Comparison of ENCODE assay signal across 21 cellular contexts in genomic region chr12:97267803-97268202, GRCh38.
DNase-seq lines count a peak whose midpoint lies in the region; ATAC-seq, FAIRE-seq and TF ChIP-seq lines count a peak whose summit lies in the region.
"Had no signal": no experiment of that assay in that cellular context is flagged by ENCODE, and none has a peak within 500 bp of the region (broad histone marks: within the 10 kb centered on the region; RNA-seq: fewer than 3 reads in every experiment).

No MANE protein-coding gene starts in this region.

- no peak overlapping the region for H3K4me2 ChIP-seq in H1 (ENCODE audit: insufficient read depth in 1 of 2, low read depth in 2 of 2, low read length in 2 of 2)
- H3K4me2 ChIP-seq: KMS-11 had no signal

- H2BK20ac ChIP-seq in H1 (ENCODE audit: low read length), result no peak overlapping the region

- peaks cover 2% of the 10 kb centered on the region for H3K4me1 Mint-ChIP-seq in progenitor cell of endocrine pancreas (ENCODE audit: low read depth)

- H3K56ac ChIP-seq in H1 (replicated peaks; ENCODE audit: insufficient read length, low read depth, low read length), result no peak overlapping the region

- H3K4me1 ChIP-seq in H1 (replicated peaks in 1 of 4; ENCODE audit: control insufficient read depth in 3 of 4, insufficient read depth in 4 of 4, low read length in 3 of 4), result peaks cover 0 to 6% (median 2%) of the 10 kb centered on the region in 4 experiments; a peak in 2 of 7 replicates

- no peak for TF ChIP-seq POLR2A in H1 (IDR thresholded peaks at IDR 0.05; ENCODE audit: control extremely low read depth in 1 of 2, low read depth in 2 of 2, low read length in 2 of 2)

- no peaks in the 10 kb centered on the region for H3K27me3 ChIP-seq in H1 (replicated peaks in 1 of 4; ENCODE audit: control insufficient read depth in 3 of 4, extremely low read depth in 1 of 4, insufficient read depth in 3 of 4, low read length in 3 of 4)

- H3K9me3 Mint-ChIP-seq in progenitor cell of endocrine pancreas (ENCODE audit: low read depth), result peaks cover 10% of the 10 kb centered on the region

- H4K5ac ChIP-seq in H1 (ENCODE audit: insufficient read length, low read depth, low read length), result no peak overlapping the region

- no peak overlapping the region; the same call in 1 of the 2 replicates for H2BK12ac ChIP-seq in H1 (ENCODE audit: low read depth, low read length)

- POLR2A ChIA-PET in H1 (lab: Charles Lee; ENCODE audit: partially characterized antibody), result no interaction called here

- H3K23me2 ChIP-seq in H1 (ENCODE audit: low read depth, low read length), result no peaks in the 10 kb centered on the region

- peaks cover 0 to 3% (median 0%) of the 10 kb centered on the region in 4 experiments; a peak in 1 of 8 replicates for H3K36me3 ChIP-seq in H1 (ENCODE audit: control insufficient read depth in 2 of 4, insufficient read depth in 4 of 4, low read length in 3 of 4)

- no peak overlapping the region for H3K27ac ChIP-seq in H1 (ENCODE audit: low read depth, low read length)
- H3K27ac ChIP-seq: 22Rv1, C4-2B, KMS-11 had no signal

- H3K4me3 ChIP-seq in H1 (ENCODE audit: extremely low read depth in 1 of 4, insufficient read depth in 2 of 4, low read depth in 3 of 4, low read length in 4 of 4), result no peak overlapping the region

- H4K8ac ChIP-seq in H1 (ENCODE audit: extremely low read depth, insufficient read depth, low read length), result no peak overlapping the region

- H2AFZ ChIP-seq in H1 (ENCODE audit: low read length), result no peak overlapping the region

- 74% methylated on average over 2 of the region's 2 CpGs; no CpG with 5 or more reads in 1 of the 2 experiments for WGBS in H1 (ENCODE audit: extremely low coverage in 1 of 2, insufficient coverage in 1 of 2, insufficient read length in 1 of 2, insufficient replicate concordance in 2 of 2, low coverage in 1 of 2, low lambda C conversion rate in 2 of 2, missing lambda C conversion rate in 1 of 2), 2 experiments

- peak overlapping the region; percentile 5 for H3K27ac Mint-ChIP-seq in progenitor cell of endocrine pancreas
- H3K27ac Mint-ChIP-seq: HFFc6 had no signal

- no peaks in the 10 kb centered on the region for H3K27me3 Mint-ChIP-seq in progenitor cell of endocrine pancreas

- H3K23ac ChIP-seq in H1 (ENCODE audit: insufficient read length), result no peak overlapping the region

- H3K36me3 Mint-ChIP-seq in progenitor cell of endocrine pancreas (ENCODE audit: insufficient read depth), result no peaks in the 10 kb centered on the region

- DNase-seq in ELF-1 (ENCODE audit: low read depth, low spot score) (peak; percentile 20), H1 (ENCODE audit: low read depth in 1 of 2, low spot score in 2 of 2) (no peak), left kidney (ENCODE audit: low read depth, low spot score) (peak; percentile 46), progenitor cell of endocrine pancreas (ENCODE audit: low spot score, unreplicated experiment) (no peak), GF-D8 (lab: John Stamatoyannopoulos, UW) (no peak), mucosa of gallbladder (ENCODE audit: low spot score) (no peak)
- DNase-seq: AML-193, DND-41, GDM1, HFFc6, NCI-H1417, NCI-H187 treated with DMSO at 0.1 percent for 48 hours, NCI-H2227 treated with DMSO at 0.1 percent for 48 hours, NCI-H524 treated with DMSO at 0.1 percent for 48 hours, PC-3, RPMI8226 had no signal

- no peak overlapping the region for H3K9ac ChIP-seq in H1 (replicated peaks in 1 of 4; ENCODE audit: extremely low read depth in 1 of 4, low read depth in 3 of 4, low read length in 3 of 4)
- H3K9ac ChIP-seq: KMS-11 had no signal

- TF ChIP-seq CTCF in H1 (IDR thresholded peaks at IDR 0.05; ENCODE audit: control extremely low read depth in 1 of 3, insufficient read depth in 1 of 3, low read depth in 1 of 3, low read length in 3 of 3) (no peak), progenitor cell of endocrine pancreas (IDR thresholded peaks at IDR 0.05; ENCODE audit: unreplicated experiment) (no peak)

- H3K79me1 ChIP-seq in H1 (ENCODE audit: low read depth, low read length), result no peaks in the 10 kb centered on the region

- no peak overlapping the region for H3K4ac ChIP-seq in H1 (replicated peaks; ENCODE audit: insufficient read length, low read depth, low read length)

- H4K91ac ChIP-seq in H1 (replicated peaks; ENCODE audit: insufficient read length, low read length), result no peak overlapping the region

- no peak for ATAC-seq in HG03139 (IDR thresholded peaks at IDR 0.05; ENCODE audit: unreplicated experiment)
- ATAC-seq in GM19463 (IDR thresholded peaks at IDR 0.05; ENCODE audit: unreplicated experiment), result no peak
- ATAC-seq: PC-3 had no signal

- no peak overlapping the region for H3K4me3 Mint-ChIP-seq in progenitor cell of endocrine pancreas (ENCODE audit: low read depth)
- H3K4me3 Mint-ChIP-seq: HFFc6 had no signal

- TF ChIP-seq RAD21 in H1 (IDR thresholded peaks at IDR 0.05 in 1 of 2, conservative IDR thresholded peaks at IDR 0.05 in 1 of 2; ENCODE audit: low read depth in 2 of 2, low read length in 2 of 2), result no peak

- no peaks in the 10 kb centered on the region for H4K20me1 ChIP-seq in H1 (replicated peaks in 1 of 2; ENCODE audit: control insufficient read depth in 1 of 2, insufficient read depth in 2 of 2, low read length in 2 of 2)

- peaks cover 2 to 7% of the 10 kb centered on the region in 2 experiments; a peak in 2 of 4 replicates for H3K9me3 ChIP-seq in H1 (ENCODE audit: insufficient read depth in 2 of 2, low read depth in 1 of 2, low read length in 1 of 2)

- H2AK5ac ChIP-seq in H1 (ENCODE audit: low read depth, low read length), result no peak overlapping the region

- no peak overlapping the region for H3K18ac ChIP-seq in H1 (ENCODE audit: extremely low read depth, low read length)

- H3K14ac ChIP-seq in H1 (ENCODE audit: insufficient read length), result no peak overlapping the region

- H2BK5ac ChIP-seq in H1 (ENCODE audit: low read depth, low read length), result no peak overlapping the region

- no peak for FAIRE-seq in H1 (lab: Jason Lieb, UNC)

- CTCF ChIA-PET in H1 (lab: Charles Lee; ENCODE audit: partially characterized antibody), result interaction anchor here (1.3 to 2.1 kb wide), 3 partner anchors 15 to 135 kb away, joined by 3 to 7 read pairs (median 3); no protein-coding TSS in a partner anchor

- no peak overlapping the region for H2BK15ac ChIP-seq in H1 (ENCODE audit: low read length)

- no peaks in the 10 kb centered on the region for H3K79me2 ChIP-seq in H1 (ENCODE audit: control insufficient read depth in 1 of 2, insufficient read depth in 2 of 2, low read length in 2 of 2)

- no peak overlapping the region for H2BK120ac ChIP-seq in H1 (replicated peaks; ENCODE audit: low read depth, low read length)

- no peak for TF ChIP-seq EP300 in H1 (IDR thresholded peaks at IDR 0.05; ENCODE audit: borderline replicate concordance in 1 of 2, low read depth in 2 of 2, low read length in 2 of 2)

TF ChIP-seq in H1, 55 proteins besides CTCF, POLR2A, EP300 and RAD21:
- TF ChIP-seq TEAD4 (IDR thresholded peaks at IDR 0.05; ENCODE audit: low read depth, low read length) (peak; percentile 63; the same call in 1 of the 2 replicates), JUN (IDR thresholded peaks at IDR 0.05; ENCODE audit: low read depth, low read length) (no peak)

Comparison
In these comparisons a context has a peak if more than half of its experiments do, and no peak if none do; other contexts are left out.
1. DNase-seq: peak in ELF-1 (single experiment) and left kidney (single experiment); none in H1 (0 of 2), progenitor cell of endocrine pancreas (single experiment), GF-D8 (single experiment) and mucosa of gallbladder (single experiment).